Comparison of ENCODE assay signal across 9 cellular contexts in genomic region chr12:53677612-53678133, GRCh38. TPM values are rescaled to one million over a fixed set of nuclear protein-coding genes. Genes with fewer than 3 reads are reported as not detected.
DNase-seq lines count a peak whose midpoint lies in the region; ATAC-seq and TF ChIP-seq lines count a peak whose summit lies in the region.
"Had no signal": no experiment of that assay in that cellular context is flagged by ENCODE, and none has a peak within 500 bp of the region (broad histone marks: within the 10 kb centered on the region; RNA-seq: fewer than 3 reads in every experiment).

No MANE protein-coding gene starts in this region.

- POLR2A ChIA-PET in activated B cell treated with CpG ODN at 0.5 μM for 24 hours (lab: Charles Lee) = interaction anchor here (0.6 kb wide), 1 partner anchor 411 kb away, joined by 4 read pairs; no protein-coding TSS in a partner anchor

- intact Hi-C loops in activated B cell treated with CpG ODN at 0.5 μM for 24 hours (cut with micrococcal nuclease) (loop anchor here (2.0 kb wide), 1 partner anchor 17 kb away; no protein-coding TSS in a partner anchor), sigmoid colon (cut with DNase I) (no loop called here)

- H3K36me3 Mint-ChIP-seq in activated B cell treated with CpG ODN at 0.5 μM for 24 hours (ENCODE audit: low read depth) = peaks cover 18% of the 10 kb centered on the region

- H3K4me1 ChIP-seq in DOHH2 (ENCODE audit: control insufficient read depth, low read length) = peaks cover 27% of the 10 kb centered on the region
- peaks cover 3% of the 10 kb centered on the region for H3K4me1 ChIP-seq in iPS DF 6.9 (ENCODE audit: control insufficient read depth, insufficient read depth, low read length)
- peaks cover 0 to 33% (median 32%) of the 10 kb centered on the region in 4 donors for H3K4me1 ChIP-seq in sigmoid colon
- H3K4me1 ChIP-seq in effector memory CD4-positive, alpha-beta T cell (ENCODE audit: control insufficient read depth, insufficient read depth, low read length, poor library complexity, severe bottlenecking) = peaks cover 19% of the 10 kb centered on the region

- H3K4me2 ChIP-seq in DOHH2 (ENCODE audit: low read length) = peak overlapping the region; percentile 78

- H3K79me2 ChIP-seq in DOHH2 (ENCODE audit: control insufficient read depth, low read length) = peaks cover 20% of the 10 kb centered on the region

- H3K4me3 ChIP-seq in DOHH2 (ENCODE audit: low read length) (peak overlapping the region; percentile 87; the same call in 1 of the 2 replicates), iPS DF 6.9 (ENCODE audit: low read length) (peak overlapping the region; percentile 35; the same call in 1 of the 2 replicates), sigmoid colon (peak overlapping the region; percentile 28 to 82 (median 76))
- no peak overlapping the region for H3K4me3 ChIP-seq in effector memory CD4-positive, alpha-beta T cell (ENCODE audit: insufficient read depth, low read depth, low read length, poor library complexity, severe bottlenecking)

- peaks cover 21% of the 10 kb centered on the region for H3K27me3 Mint-ChIP-seq in activated B cell treated with CpG ODN at 0.5 μM for 24 hours

- DNase-seq in activated B cell treated with CpG ODN at 0.5 μM for 24 hours = no peak
- DNase-seq in iPS DF 6.9 (ENCODE audit: low read depth, low spot score) = no peak
- no peak for DNase-seq in sigmoid colon
- DNase-seq in effector memory CD4-positive, alpha-beta T cell = no peak
- no peak for DNase-seq in activated effector memory CD4-positive, alpha-beta T cell treated with anti-CD3 and anti-CD28 coated beads, Interleukin-2, amount 50 U/mL, for 16 hours
- no peak for DNase-seq in GM10266 (ENCODE audit: extremely low spot score)
- DNase-seq: NCI-H1694 had no signal

- H3K27ac Mint-ChIP-seq in activated B cell treated with CpG ODN at 0.5 μM for 24 hours = no peak overlapping the region

- peaks cover 28% of the 10 kb centered on the region for H3K4me1 Mint-ChIP-seq in activated B cell treated with CpG ODN at 0.5 μM for 24 hours

- TF ChIP-seq CTCF in DOHH2 (IDR thresholded peaks at IDR 0.05; ENCODE audit: low read depth, low read length, poor library complexity, severe bottlenecking) = no peak
- TF ChIP-seq CTCF in activated B cell treated with CpG ODN at 0.5 μM for 24 hours (IDR thresholded peaks at IDR 0.05) = no peak
- TF ChIP-seq CTCF in sigmoid colon (IDR thresholded peaks at IDR 0.05) = no peak
- TF ChIP-seq CTCF in GM10266 (IDR thresholded peaks at IDR 0.05; ENCODE audit: control insufficient read depth, insufficient read depth, low read depth, missing control alignments) = no peak

- H3K27ac ChIP-seq in DOHH2 (ENCODE audit: low read depth, low read length) = no peak overlapping the region
- no peak overlapping the region for H3K27ac ChIP-seq in iPS DF 6.9 (ENCODE audit: low read length)
- H3K27ac ChIP-seq in sigmoid colon = peak overlapping the region; percentile 91 to 97 (median 94)
- no peak overlapping the region for H3K27ac ChIP-seq in effector memory CD4-positive, alpha-beta T cell (ENCODE audit: insufficient read depth, low read length, poor library complexity, severe bottlenecking)

- TF ChIP-seq EP300 in sigmoid colon (IDR thresholded peaks at IDR 0.05) = no peak

- H3K36me3 ChIP-seq in DOHH2 (ENCODE audit: control insufficient read depth, low read length) (peaks cover 26% of the 10 kb centered on the region), iPS DF 6.9 (ENCODE audit: control insufficient read depth, insufficient read depth, low read length) (no peaks in the 10 kb centered on the region; the same call in 1 of the 2 replicates), sigmoid colon (peaks cover 0 to 12% (median 2%) of the 10 kb centered on the region in 4 donors)
- peaks cover 2% of the 10 kb centered on the region for H3K36me3 ChIP-seq in effector memory CD4-positive, alpha-beta T cell (ENCODE audit: control insufficient read depth, insufficient read depth, low read length)

- no peaks in the 10 kb centered on the region for H3F3A ChIP-seq in DOHH2 (ENCODE audit: control insufficient read depth, insufficient read depth)

- no CpG with 5 or more reads among the region's 9 CpGs for whole genome bisulfite sequencing in iPS DF 6.9 (ENCODE audit: insufficient coverage, insufficient read length)
- 51 to 65% methylated on average over 9 of the region's 9 CpGs for WGBS in sigmoid colon, 2 donors

- H3K9me3 Mint-ChIP-seq in activated B cell treated with CpG ODN at 0.5 μM for 24 hours = no peaks in the 10 kb centered on the region

- H3K4me3 Mint-ChIP-seq in activated B cell treated with CpG ODN at 0.5 μM for 24 hours = peak overlapping the region; percentile 99

- ATAC-seq in activated B cell treated with CpG ODN at 0.5 μM for 24 hours (ENCODE audit: low read depth) (no peak), GM21786 (IDR thresholded peaks at IDR 0.05; ENCODE audit: unreplicated experiment) (no peak)

- H3K9me3 ChIP-seq in DOHH2 (ENCODE audit: control insufficient read depth, insufficient read depth, low read length) (no peaks in the 10 kb centered on the region), iPS DF 6.9 (ENCODE audit: control insufficient read depth, insufficient read depth, low read length) (no peaks in the 10 kb centered on the region), sigmoid colon (no peaks in the 10 kb centered on the region)
- no peaks in the 10 kb centered on the region for H3K9me3 ChIP-seq in effector memory CD4-positive, alpha-beta T cell (ENCODE audit: control insufficient read depth, low read length)

- TF ChIP-seq POLR2A in sigmoid colon (IDR thresholded peaks at IDR 0.05) = no peak

- CTCF ChIA-PET in activated B cell treated with CpG ODN at 0.5 μM for 24 hours (lab: Charles Lee) = interaction anchor here (0.6 to 4.8 kb wide), 6 partner anchors 50 to 141 kb away, joined by 3 to 79 read pairs (median 4); partner anchors contain the start of gene CALCOCO1

- H4K20me1 ChIP-seq in DOHH2 (ENCODE audit: control insufficient read depth, insufficient read depth, low read depth, low read length) = no peaks in the 10 kb centered on the region

- no peaks in the 10 kb centered on the region for H3K9me2 ChIP-seq in DOHH2 (replicated peaks; ENCODE audit: control insufficient read depth, low read length)

- H3K27me3 ChIP-seq in DOHH2 (ENCODE audit: control insufficient read depth, low read length) = peaks cover 28% of the 10 kb centered on the region
- H3K27me3 ChIP-seq in iPS DF 6.9 (ENCODE audit: control insufficient read depth, insufficient read depth, low read length) = no peaks in the 10 kb centered on the region
- H3K27me3 ChIP-seq in sigmoid colon = no peaks in the 10 kb centered on the region
- peaks cover 5% of the 10 kb centered on the region for H3K27me3 ChIP-seq in effector memory CD4-positive, alpha-beta T cell (replicated peaks; ENCODE audit: control insufficient read depth, insufficient read depth, low read length, poor library complexity, severe bottlenecking)

RNA-seq across cellular contexts. Expression of gene ATP5MC2, which starts 1.8 kb away (rescaled TPM):
- total RNA-seq in activated B cell treated with CpG ODN at 0.5 μM for 24 hours = 330 and 354 TPM in 2 replicates
- 100 to 1,000 TPM; 409 to 571 (median 531) TPM for total RNA-seq in sigmoid colon
- polyA plus RNA-seq in sigmoid colon = 100 to 1,000 TPM; 535 to 828 (median 574) TPM

RNA-seq across cellular contexts. Expression of gene CALCOCO1, which starts 49.6 kb away (rescaled TPM):
- total RNA-seq in activated B cell treated with CpG ODN at 0.5 μM for 24 hours (44.2 and 59.5 TPM in 2 replicates), sigmoid colon (100 to 1,000 TPM; 232 to 322 (median 303) TPM)
- 10 to 100 TPM; 24.0 to 59.5 (median 54.7) TPM for polyA plus RNA-seq in sigmoid colon

RNA-seq across cellular contexts. Expression of gene ATF7, which starts 51.5 kb away (rescaled TPM):
- 29.5 and 36.8 TPM in 2 replicates for total RNA-seq in activated B cell treated with CpG ODN at 0.5 μM for 24 hours
- total RNA-seq in sigmoid colon = 10 to 100 TPM; 20.3 to 36.0 (median 27.1) TPM
- polyA plus RNA-seq in sigmoid colon = 10 to 100 TPM; 20.2 to 22.0 (median 21.0) TPM

Comparison
In these comparisons a context has a peak if more than half of its experiments do, and no peak if none do; other contexts are left out.
1. H3K27ac ChIP-seq: peak in sigmoid colon (4 of 4); none in DOHH2 (single experiment), iPS DF 6.9 (single experiment) and effector memory CD4-positive, alpha-beta T cell (single experiment).